In genomic region chr1:43536196-43536863, GRCh38 we compare ENCODE assay signal across 14 cellular contexts. TPM values are rescaled to one million over a fixed set of nuclear protein-coding genes. Genes with fewer than 3 reads are reported as not detected.
DNase-seq lines count a peak whose midpoint lies in the region; ATAC-seq and TF ChIP-seq lines count a peak whose summit lies in the region.
"Had no signal": no experiment of that assay in that cellular context is flagged by ENCODE, and none has a peak within 500 bp of the region (broad histone marks: within the 10 kb centered on the region; RNA-seq: fewer than 3 reads in every experiment).

No MANE protein-coding gene starts in this region.

- ATAC-seq in body of pancreas (peak; percentile 25), lower lobe of right lung (peak in 1 of 2 donors; percentile 9), GM21825 (IDR thresholded peaks at IDR 0.05; ENCODE audit: unreplicated experiment) (no peak), HG02870 (IDR thresholded peaks at IDR 0.05; ENCODE audit: unreplicated experiment) (no peak)
- ATAC-seq: activated CD8-positive, alpha-beta memory T cell treated with anti-CD3 and anti-CD28 coated beads, Interleukin-2, amount 10 ng/mL, durations not matched to agents 7 days and 5 days had no signal

- H3K9me3 ChIP-seq in body of pancreas = no peaks in the 10 kb centered on the region
- H3K9me3 ChIP-seq in lower lobe of right lung = no peaks in the 10 kb centered on the region
- H3K9me3 ChIP-seq in stomach = no peaks in the 10 kb centered on the region

- peak; percentile 35 for DNase-seq in DMS53 (lab: John Stamatoyannopoulos, UW)
- no peak for DNase-seq in DMS53 treated with DMSO at 0.1 percent for 48 hours (lab: John Stamatoyannopoulos, UW; ENCODE audit: unreplicated experiment)
- peak; percentile 60 to 86 (median 74) for DNase-seq in body of pancreas
- DNase-seq in lower lobe of right lung = no peak
- peak; percentile 89 for DNase-seq in stomach
- DNase-seq in NCI-H1436 (lab: John Stamatoyannopoulos, UW) = no peak
- DNase-seq: activated CD8-positive, alpha-beta memory T cell treated with anti-CD3 and anti-CD28 coated beads, Interleukin-2, amount 10 ng/mL, durations not matched to agents 7 days and 5 days; activated naive CD4-positive, alpha-beta T cell; CD4-positive, alpha-beta T cell; NCI-H2171; stimulated activated CD4-positive, alpha-beta T cell treated with anti-CD3 and anti-CD28 coated beads, Interleukin-2, amount 100 ng/mL, for 24 hours had no signal

- peak in 1 of 3 donors; percentile 3 for TF ChIP-seq POLR2A in body of pancreas (IDR thresholded peaks at IDR 0.05)
- TF ChIP-seq POLR2A in stomach (IDR thresholded peaks at IDR 0.05) = no peak

- H3K27me3 ChIP-seq in body of pancreas = no peaks in the 10 kb centered on the region
- no peaks in the 10 kb centered on the region for H3K27me3 ChIP-seq in lower lobe of right lung (ENCODE audit: low read depth)
- peaks cover 0 to 12% (median 0%) of the 10 kb centered on the region in 3 donors for H3K27me3 ChIP-seq in stomach
- H3K27me3 ChIP-seq: cardiac muscle cell had no signal

- H3K36me3 ChIP-seq in body of pancreas (replicated peaks in 1 of 2; ENCODE audit: insufficient read depth in 1 of 2, low read depth in 2 of 2) (no peaks in the 10 kb centered on the region), lower lobe of right lung (no peaks in the 10 kb centered on the region), stomach (peaks cover 5 to 8% (median 7%) of the 10 kb centered on the region in 4 donors)
- H3K36me3 ChIP-seq: cardiac muscle cell had no signal

- H3K4me1 ChIP-seq in body of pancreas (peaks cover 84% of the 10 kb centered on the region), lower lobe of right lung (peaks cover 38% of the 10 kb centered on the region), stomach (peaks cover 45 to 99% (median 91%) of the 10 kb centered on the region in 4 donors)

- H3K27ac ChIP-seq in body of pancreas (peak overlapping the region; percentile 83 to 93 (median 88)), lower lobe of right lung (peak overlapping the region; percentile 6), stomach (peak overlapping the region; percentile 75 to 94 (median 78))
- H3K27ac ChIP-seq: cardiac muscle cell had no signal

- no peak for TF ChIP-seq EP300 in stomach (IDR thresholded peaks at IDR 0.05)

- H3K4me3 ChIP-seq in body of pancreas = no peak overlapping the region
- no peak overlapping the region for H3K4me3 ChIP-seq in lower lobe of right lung
- H3K4me3 ChIP-seq in stomach = no peak overlapping the region
- H3K4me3 ChIP-seq: cardiac muscle cell had no signal

- 45 to 46% methylated on average over 6 to 8 of the region's 8 CpGs for WGBS in body of pancreas, 2 donors
- 30 to 69% (median 45%) methylated on average over 5 to 8 of the region's 8 CpGs for WGBS in stomach, 5 donors

- TF ChIP-seq CTCF in body of pancreas (IDR thresholded peaks at IDR 0.05) = no peak
- no peak for TF ChIP-seq CTCF in lower lobe of right lung (IDR thresholded peaks at IDR 0.05)
- no peak for TF ChIP-seq CTCF in stomach (IDR thresholded peaks at IDR 0.05)

- intact Hi-C loops in body of pancreas (cut with DNase I) (no loop called here), lower lobe of right lung (cut with DNase I) (no loop called here), stomach (cut with DNase I; ENCODE audit: low total_unique reads) (no loop called here)

RNA-seq across cellular contexts. Expression of gene PTPRF, which starts 5.6 kb away (rescaled TPM):
- total RNA-seq in body of pancreas (10 to 100 TPM; 81.7 to 89.0 TPM), lower lobe of right lung (176 TPM), stomach (100 to 1,000 TPM in 4 of 5 donors, 10 to 100 TPM in 1; 63.0 to 282 (median 114) TPM)
- polyA plus RNA-seq in stomach = 10 to 100 TPM; 11.3 to 53.3 (median 30.4) TPM

Comparison
In these comparisons a context has a peak if more than half of its experiments do, and no peak if none do; other contexts are left out.
1. DNase-seq: peak in DMS53 (single experiment), body of pancreas (4 of 4) and stomach (single experiment); none in DMS53 treated with DMSO at 0.1 percent for 48 hours (single experiment), lower lobe of right lung (single experiment) and NCI-H1436 (single experiment).
2. H3K27ac ChIP-seq: peak in every context shown above with its lines; median percentile 88 in body of pancreas; 78 in stomach; 6 in lower lobe of right lung.